In genomic region chr3:4302747-4303146, GRCh38 we compare ENCODE assay signal across 8 cellular contexts. TPM values are rescaled to one million over a fixed set of nuclear protein-coding genes. Genes with fewer than 3 reads are reported as not detected.
DNase-seq lines count a peak whose midpoint lies in the region; ATAC-seq and TF ChIP-seq lines count a peak whose summit lies in the region.

No MANE protein-coding gene starts in this region.

- H3K27me3 ChIP-seq in BE2C (no peaks in the 10 kb centered on the region), IMR-90 (ENCODE audit: control insufficient read depth, insufficient read depth, low read length) (no peaks in the 10 kb centered on the region)
- no peaks in the 10 kb centered on the region for H3K27me3 ChIP-seq in naive thymus-derived CD4-positive, alpha-beta T cell (ENCODE audit: control insufficient read depth in 2 of 2, insufficient read depth in 2 of 2, low read length in 2 of 2)

- peak overlapping the region; percentile 50; the same call in 1 of the 2 replicates for H2BK120ac ChIP-seq in IMR-90 (ENCODE audit: low read depth, low read length)

- H3K4me1 Mint-ChIP-seq in chondrocyte (ENCODE audit: low read depth) = peaks cover 41% of the 10 kb centered on the region
- peaks cover 8 to 45% (median 34%) of the 10 kb centered on the region in 7 donors for H3K4me1 Mint-ChIP-seq in naive thymus-derived CD4-positive, alpha-beta T cell

- no peaks in the 10 kb centered on the region for H3K36me3 ChIP-seq in BE2C
- H3K36me3 ChIP-seq in IMR-90 (ENCODE audit: control insufficient read depth, insufficient read depth, low read length) = no peaks in the 10 kb centered on the region
- no peaks in the 10 kb centered on the region for H3K36me3 ChIP-seq in naive thymus-derived CD4-positive, alpha-beta T cell (ENCODE audit: control insufficient read depth in 2 of 3, insufficient read depth in 3 of 3, low read length in 3 of 3)

- CTCF ChIA-PET in IMR-90 (lab: Yijun Ruan, JAX) = no interaction called here
- CTCF ChIA-PET in naive thymus-derived CD4-positive, alpha-beta T cell (lab: Charles Lee) = no interaction called here

- no TSS peak for BruUV-seq in IMR-90 (replicated peaks; lab: Mats Ljungman, UMichigan)

- H3K9ac ChIP-seq in IMR-90 (ENCODE audit: low read depth, low read length) = 0 out of 2 replicates have a peak overlapping the region, but pooled peaks have one; percentile 31

- 0 out of 2 replicates have a peak overlapping the region, but pooled peaks have one; percentile 26 for H3K18ac ChIP-seq in IMR-90 (ENCODE audit: low read depth, low read length)

- H2BK15ac ChIP-seq in IMR-90 (ENCODE audit: low read depth, low read length) = no peak overlapping the region

- H3K23ac ChIP-seq in IMR-90 (ENCODE audit: low read depth, low read length) = no peak overlapping the region

- H2AK9ac ChIP-seq in IMR-90 (replicated peaks; ENCODE audit: low read depth, low read length, poor library complexity) = peak overlapping the region; percentile 80

- H3K14ac ChIP-seq in IMR-90 (replicated peaks; ENCODE audit: low read depth, low read length) = peak overlapping the region; percentile 81; the same call in 1 of the 2 replicates

- no peaks in the 10 kb centered on the region for H3K4me1 ChIP-seq in BE2C
- 0 out of 2 replicates have a peak, but pooled peaks cover 2% of the 10 kb centered on the region for H3K4me1 ChIP-seq in IMR-90 (ENCODE audit: control insufficient read depth, insufficient read depth, low read length)
- H3K4me1 ChIP-seq in naive thymus-derived CD4-positive, alpha-beta T cell (ENCODE audit: control insufficient read depth in 2 of 2, insufficient read depth in 2 of 2, low read length in 2 of 2) = peaks cover 0 to 8% of the 10 kb centered on the region in 2 donors

- ATAC-seq in IMR-90 (ENCODE audit: low read depth) = no peak
- ATAC-seq in naive thymus-derived CD4-positive, alpha-beta T cell = no peak
- no peak for ATAC-seq in GM19351 (IDR thresholded peaks at IDR 0.05; ENCODE audit: unreplicated experiment)

- peak overlapping the region; percentile 30; the same call in 1 of the 2 replicates for H3K27ac ChIP-seq in IMR-90 (ENCODE audit: insufficient read depth, low read length)
- H3K27ac ChIP-seq in naive thymus-derived CD4-positive, alpha-beta T cell (ENCODE audit: low read depth, low read length) = peak overlapping the region; percentile 91

- in situ Hi-C loops in IMR-90 (cut with MboI; ENCODE audit: low sequenced_read_pairs) = loop anchor here (25.0 kb wide), 1 partner anchor 760 kb away; no protein-coding TSS in a partner anchor

- H2BK5ac ChIP-seq in IMR-90 (ENCODE audit: low read depth, low read length, poor library complexity, severe bottlenecking) = no peak overlapping the region

- peak overlapping the region; percentile 85 for H4K5ac ChIP-seq in IMR-90 (ENCODE audit: low read depth, low read length)

- WGBS in IMR-90 (ENCODE audit: extremely low coverage in 2 of 2, insufficient read length in 1 of 2), 2 experiments = no CpG with 5 or more reads among the region's 11 CpGs

- peak overlapping the region; percentile 99 for H2AFZ ChIP-seq in IMR-90 (replicated peaks; ENCODE audit: low read length, poor library complexity)

- dilution Hi-C loops in IMR-90 (cut with HindIII; ENCODE audit: low sequenced_read_pairs, unreplicated experiment) = no loop called here

- no peak for DNase-seq in BE2C
- DNase-seq in IMR-90 = no peak
- no peak for DNase-seq in chondrocyte (ENCODE audit: low spot score)
- DNase-seq in naive thymus-derived CD4-positive, alpha-beta T cell = peak in 1 of 9 donors; percentile 7
- no peak for DNase-seq in NCI-H2227 (lab: John Stamatoyannopoulos, UW; ENCODE audit: unreplicated experiment)
- DNase-seq in GDM1 (lab: John Stamatoyannopoulos, UW) = no peak
- no peak for DNase-seq in NCI-H1436 (lab: John Stamatoyannopoulos, UW)

- no peaks in the 10 kb centered on the region for H3K27me3 Mint-ChIP-seq in chondrocyte (ENCODE audit: low read depth)
- no peaks in the 10 kb centered on the region for H3K27me3 Mint-ChIP-seq in naive thymus-derived CD4-positive, alpha-beta T cell

- H3K9me3 Mint-ChIP-seq in chondrocyte (ENCODE audit: low read depth) = no peaks in the 10 kb centered on the region
- H3K9me3 Mint-ChIP-seq in naive thymus-derived CD4-positive, alpha-beta T cell = no peaks in the 10 kb centered on the region

- peak overlapping the region; percentile 51; the same call in 1 of the 2 replicates for H2BK20ac ChIP-seq in IMR-90 (ENCODE audit: low read depth, low read length)

- H3K9me3 ChIP-seq in BE2C (no peaks in the 10 kb centered on the region), IMR-90 (ENCODE audit: control insufficient read depth, insufficient read depth, low read length) (no peaks in the 10 kb centered on the region)
- no peaks in the 10 kb centered on the region for H3K9me3 ChIP-seq in naive thymus-derived CD4-positive, alpha-beta T cell (ENCODE audit: control insufficient read depth in 2 of 3, low read length in 3 of 3)

- no peaks in the 10 kb centered on the region for H4K20me1 ChIP-seq in IMR-90 (ENCODE audit: insufficient read depth, low read length)

- H3K4me3 ChIP-seq in BE2C (ENCODE audit: low read depth, low read length) (peak overlapping the region; percentile 66), IMR-90 (ENCODE audit: insufficient read depth, low read depth, low read length) (peak overlapping the region; percentile 68)
- peak overlapping the region; percentile 92 for H3K4me3 ChIP-seq in naive thymus-derived CD4-positive, alpha-beta T cell (ENCODE audit: low read length)

- intact Hi-C loops in IMR-90 (cut with micrococcal nuclease) = no loop called here
- intact Hi-C loops in naive thymus-derived CD4-positive, alpha-beta T cell (cut with micrococcal nuclease) = loop anchor here (1.0 to 5.0 kb wide), 12 partner anchors 49 to 1176 kb away; partner anchors contain the start of genes ARL8B (in 2 of the 2), CRBN (in 2 of the 2), EDEM1 (in 2 of the 2) and ITPR1 (in 2 of the 2)

- peak overlapping the region; percentile 38 for H4K91ac ChIP-seq in IMR-90 (ENCODE audit: insufficient read depth, low read depth, low read length)

- H4K8ac ChIP-seq in IMR-90 (ENCODE audit: low read depth in 2 of 2, low read length in 2 of 2) = peak overlapping the region; percentile 96 to 97

- H3K4ac ChIP-seq in IMR-90 (ENCODE audit: low read depth, low read length) = peak overlapping the region; percentile 79

- H3K4me2 ChIP-seq in IMR-90 (ENCODE audit: low read depth, low read length) = peak overlapping the region; percentile 75

- POLR2A ChIA-PET in IMR-90 (lab: Charles Lee; ENCODE audit: unreplicated experiment) = no interaction called here
- POLR2A ChIA-PET in naive thymus-derived CD4-positive, alpha-beta T cell (lab: Charles Lee) = interaction anchor here (1.0 to 1.9 kb wide), 3 partner anchors 190 to 1111 kb away, joined by 3 to 7 read pairs (median 3); partner anchors contain the start of gene ITPR1

- no peak overlapping the region for H3K56ac ChIP-seq in IMR-90 (ENCODE audit: extremely low read depth, insufficient read depth, low read length)

- H3K4me3 Mint-ChIP-seq in chondrocyte (ENCODE audit: unreplicated experiment) = peak overlapping the region; percentile 86
- peak overlapping the region; percentile 88 to 99 (median 97) for H3K4me3 Mint-ChIP-seq in naive thymus-derived CD4-positive, alpha-beta T cell

- peak overlapping the region; percentile 40; the same call in 1 of the 2 replicates for H2AK5ac ChIP-seq in IMR-90 (ENCODE audit: low read depth, low read length)

- TF ChIP-seq CTCF in BE2C (IDR thresholded peaks at IDR 0.05; ENCODE audit: low read depth, low read length) = no peak
- TF ChIP-seq CTCF in IMR-90 (conservative IDR thresholded peaks at IDR 0.05; ENCODE audit: low read depth, low read length) = no peak
- TF ChIP-seq CTCF in chondrocyte (IDR thresholded peaks at IDR 0.05) = no peak

- peak overlapping the region; percentile 94 for H3K27ac Mint-ChIP-seq in chondrocyte (ENCODE audit: unreplicated experiment)
- peak overlapping the region; percentile 92 to 99 (median 98) for H3K27ac Mint-ChIP-seq in naive thymus-derived CD4-positive, alpha-beta T cell

- H3K9me1 ChIP-seq in IMR-90 (ENCODE audit: insufficient read depth, low read length) = 0 out of 2 replicates have a peak, but pooled peaks cover 3% of the 10 kb centered on the region

- no peak for TF ChIP-seq POLR2A in IMR-90 (IDR thresholded peaks at IDR 0.05; ENCODE audit: low read depth, low read length)

- peaks cover 12 to 15% of the 10 kb centered on the region in 2 experiments; a peak in 3 of 4 replicates for H3K79me1 ChIP-seq in IMR-90 (ENCODE audit: low read depth in 1 of 2, low read length in 2 of 2)

- peaks cover 1% of the 10 kb centered on the region for H3K36me3 Mint-ChIP-seq in chondrocyte (ENCODE audit: low read depth)
- H3K36me3 Mint-ChIP-seq in naive thymus-derived CD4-positive, alpha-beta T cell = peaks cover 0 to 20% (median 5%) of the 10 kb centered on the region in 5 donors

- no peak for TF ChIP-seq RAD21 in IMR-90 (IDR thresholded peaks at IDR 0.05; ENCODE audit: low read length)

TF ChIP-seq in IMR-90, 13 proteins besides CTCF, POLR2A, EP300 and RAD21 (continues in another document):
- no peak for TF ChIP-seq RCOR1 (IDR thresholded peaks at IDR 0.05; ENCODE audit: insufficient replicate concordance, low read length)
- no peak for TF ChIP-seq ELK1 (IDR thresholded peaks at IDR 0.05; ENCODE audit: borderline replicate concordance, low read depth, low read length)
- TF ChIP-seq FOS (IDR thresholded peaks at IDR 0.05; ENCODE audit: low read depth, low read length) = no peak

RNA-seq across cellular contexts. Expression of gene SETMAR, which starts 0.4 kb away (rescaled TPM):
- 6.5 TPM for polyA plus RNA-seq in BE2C (2012; ENCODE audit: insufficient read depth, insufficient read length, low read depth)
- total RNA-seq in IMR-90 (2012; rRNA removed) (17.8 and 18.1 TPM in 2 replicates), chondrocyte (11.0 to 16.6 TPM (median 13.1 TPM) in 3 replicates)
- polyA plus RNA-seq in IMR-90 (2012; rRNA removed) = 11.9 and 12.7 TPM in 2 replicates
- polyA plus RNA-seq in IMR-90 (2012; cell fraction: cytosol; rRNA removed) = 3.6 and 6.2 TPM in 2 replicates
- polyA plus RNA-seq in IMR-90 (2012; cell fraction: nucleus; rRNA removed; ENCODE audit: low replicate concordance) = 5.2 and 30.7 TPM in 2 replicates
- 10 to 100 TPM in 4 of 5 experiments, 1 to 10 TPM in 1; 6.4 to 13.7 (median 12.5) TPM for total RNA-seq in naive thymus-derived CD4-positive, alpha-beta T cell
- polyA plus RNA-seq in naive thymus-derived CD4-positive, alpha-beta T cell = 10 to 100 TPM; 19.9 to 24.1 TPM
